1 cellular context compared by ENCODE assay signal in genomic region chr2:56018202-56018601, GRCh38.
TF ChIP-seq lines count a peak whose summit lies in the region.

No MANE protein-coding gene starts in this region.

TF ChIP-seq in H1, 55 proteins besides CTCF, POLR2A, EP300 and RAD21 (continued from another document):
- no peak for TF ChIP-seq CHD7 (IDR thresholded peaks at IDR 0.05; ENCODE audit: insufficient replicate concordance, low read length)
- TF ChIP-seq JUN (IDR thresholded peaks at IDR 0.05; ENCODE audit: low read depth, low read length), result no peak
